Comparison of ENCODE assay signal across 11 cellular contexts in the genomic region with DNA sequence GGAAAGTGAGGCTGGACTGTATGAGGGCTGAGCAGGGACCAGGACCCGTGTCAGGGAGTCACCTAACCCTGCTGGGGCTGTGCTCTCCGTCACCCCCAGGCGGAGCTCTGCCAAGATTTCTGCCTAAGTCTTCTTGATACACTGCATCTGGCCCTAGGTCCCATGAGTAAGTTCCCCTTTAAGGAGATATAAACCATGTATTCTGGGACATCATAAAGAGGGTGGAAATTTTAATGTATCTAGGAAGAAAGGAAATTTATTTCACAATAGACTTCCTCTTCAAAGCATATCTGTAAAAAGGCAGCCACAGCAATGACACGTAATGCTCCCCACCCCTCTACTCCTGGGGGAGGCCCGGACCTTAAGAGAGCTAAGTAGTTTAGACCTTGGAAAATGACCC.
DNase-seq lines count a peak whose midpoint lies in the region; ATAC-seq and TF ChIP-seq lines count a peak whose summit lies in the region.
"Had no signal": no experiment of that assay in that cellular context is flagged by ENCODE, and none has a peak within 500 bp of the region (broad histone marks: within the 10 kb centered on the region; RNA-seq: fewer than 3 reads in every experiment).

No MANE protein-coding gene starts in this region.

- no peak overlapping the region for H3K27ac Mint-ChIP-seq in nephron progenitor cell
- H3K27ac Mint-ChIP-seq: activated CD4-positive, alpha-beta T cell treated with anti-CD3 and anti-CD28 coated beads for 36 hours; activated naive CD8-positive, alpha-beta T cell; memory B cell had no signal

- H3K4me1 Mint-ChIP-seq in nephron progenitor cell: no peaks in the 10 kb centered on the region
- H3K4me1 Mint-ChIP-seq: activated CD4-positive, alpha-beta T cell treated with anti-CD3 and anti-CD28 coated beads for 36 hours; memory B cell had no signal

- TF ChIP-seq CTCF in GM13977 (IDR thresholded peaks at IDR 0.05; ENCODE audit: extremely low read depth, insufficient read depth, missing control alignments) (peak; percentile 19), fibroblast of pulmonary artery (IDR thresholded peaks at IDR 0.05; ENCODE audit: low read length, missing control alignments) (peak; percentile 56), nephron progenitor cell (IDR thresholded peaks at IDR 0.05) (peak; percentile 44)

- no peak overlapping the region for H3K4me3 ChIP-seq in fibroblast of pulmonary artery (replicated peaks; ENCODE audit: low read depth, low read length)

- no peaks in the 10 kb centered on the region for H3K9me3 Mint-ChIP-seq in nephron progenitor cell

- DNase-seq in GM13977 (ENCODE audit: low spot score) (no peak), NCI-H524 treated with DMSO at 0.1 percent for 48 hours (lab: John Stamatoyannopoulos, UW) (peak; percentile 42), fibroblast of pulmonary artery (ENCODE audit: low read depth) (peak; percentile 77), nephron progenitor cell (peak; percentile 23), sciatic nerve (ENCODE audit: low spot score) (no peak), AML-193 (lab: John Stamatoyannopoulos, UW) (no peak), nucleus accumbens (lab: John Stamatoyannopoulos, UW) (no peak), C1 segment of cervical spinal cord (lab: John Stamatoyannopoulos, UW) (no peak)
- DNase-seq: activated CD4-positive, alpha-beta T cell treated with anti-CD3 and anti-CD28 coated beads for 36 hours had no signal

- ATAC-seq in sciatic nerve: no peak
- ATAC-seq: activated CD4-positive, alpha-beta T cell treated with anti-CD3 and anti-CD28 coated beads for 36 hours had no signal

- in situ Hi-C loops in GM13977 (cut with MboI; ENCODE audit: low pct_unique_long_range_greater_than_20kb, low sequenced_read_pairs, unreplicated experiment): no loop called here

- no peaks in the 10 kb centered on the region for H3K27me3 Mint-ChIP-seq in nephron progenitor cell (ENCODE audit: low read depth, poor library complexity)
- H3K27me3 Mint-ChIP-seq: activated CD4-positive, alpha-beta T cell treated with anti-CD3 and anti-CD28 coated beads for 36 hours; activated naive CD8-positive, alpha-beta T cell; memory B cell had no signal

- no peak overlapping the region for H3K4me3 Mint-ChIP-seq in nephron progenitor cell
- H3K4me3 Mint-ChIP-seq: activated CD4-positive, alpha-beta T cell treated with anti-CD3 and anti-CD28 coated beads for 36 hours; activated naive CD8-positive, alpha-beta T cell; memory B cell had no signal

- H3K36me3 Mint-ChIP-seq in nephron progenitor cell (ENCODE audit: low read depth): no peaks in the 10 kb centered on the region
- H3K36me3 Mint-ChIP-seq: activated naive CD8-positive, alpha-beta T cell; memory B cell had no signal

- intact Hi-C loops in sciatic nerve (cut with DNase I): no loop called here

Comparison
In these comparisons a context has a peak if more than half of its experiments do, and no peak if none do; other contexts are left out.
1. DNase-seq: peak in NCI-H524 treated with DMSO at 0.1 percent for 48 hours (single experiment), fibroblast of pulmonary artery (single experiment) and nephron progenitor cell (single experiment); none in GM13977 (single experiment), sciatic nerve (single experiment), AML-193 (0 of 2), nucleus accumbens (0 of 56) and C1 segment of cervical spinal cord (0 of 14).
2. Peak in every context shown above with its lines, with median percentiles within 50 percentile points of each other: CTCF ChIP-seq.